Comparison of ENCODE assay signal across 9 cellular contexts in the genomic region with DNA sequence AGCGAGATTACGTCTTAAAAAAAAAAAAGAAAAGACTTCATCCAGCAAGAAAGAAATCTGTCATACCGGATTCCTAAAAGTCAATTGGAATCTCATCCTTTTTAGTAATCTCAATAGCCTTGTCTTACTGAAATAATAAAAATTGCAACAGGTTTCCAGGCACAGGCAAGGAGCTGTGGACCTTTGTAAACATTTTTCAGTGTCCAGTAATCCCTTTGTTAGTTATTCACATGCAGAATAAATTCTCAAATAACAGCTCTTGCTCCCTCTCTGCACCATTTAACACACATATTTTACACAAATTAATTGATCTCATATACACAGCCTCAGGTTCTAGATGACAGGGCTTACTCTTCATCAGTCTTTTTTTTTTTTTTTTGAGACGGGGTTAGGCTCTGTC.
"Had no signal": no experiment of that assay in that cellular context is flagged by ENCODE, and none has a peak within 500 bp of the region (broad histone marks: within the 10 kb centered on the region; RNA-seq: fewer than 3 reads in every experiment).

No MANE protein-coding gene starts in this region.

- H3K4me1 Mint-ChIP-seq: IgD-negative memory B cell had no signal

- H3K4me3 ChIP-seq: K562 had no signal

- H3K27ac ChIP-seq: HL-60, KMS-11 had no signal

- ATAC-seq: HepG2, K562 had no signal

- FAIRE-seq: HepG2, HTR-8/SVneo, K562 had no signal

- H3K27ac Mint-ChIP-seq: IgD-negative memory B cell had no signal

- H3K4me3 Mint-ChIP-seq: IgD-negative memory B cell had no signal

- DNase-seq: IMR-90, KBM-7, KG1 had no signal

- H3K9me3 Mint-ChIP-seq: IgD-negative memory B cell had no signal
